In the genomic region with DNA sequence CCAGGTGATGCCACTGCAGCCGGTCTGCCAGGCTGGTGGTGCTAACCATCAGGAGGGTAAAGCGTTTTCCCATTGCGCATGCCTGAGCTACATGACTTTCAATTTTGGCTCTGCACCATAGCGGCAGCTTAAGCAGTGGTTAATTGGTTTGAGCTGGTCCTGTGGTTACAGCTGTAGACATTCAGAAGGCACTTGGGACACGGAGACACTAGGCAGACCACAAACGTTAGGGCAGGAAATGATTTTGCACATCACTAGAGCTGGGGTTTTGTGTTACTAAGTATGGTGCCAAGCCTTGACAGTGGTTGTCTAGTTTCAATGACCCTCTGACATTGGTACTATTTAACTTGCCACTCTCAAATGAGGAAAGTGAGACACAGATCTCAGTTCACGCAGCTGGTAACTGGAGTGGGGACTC, we compare ENCODE assay signal across 1 cellular context.
TF ChIP-seq lines count a peak whose summit lies in the region.

No MANE protein-coding gene starts in this region.

TF ChIP-seq in GM12878, 131 proteins besides CTCF, POLR2A, EP300 and RAD21 (continued from another document and continues in another):
- peak; percentile 73 for TF ChIP-seq CBFB (IDR thresholded peaks at IDR 0.05; ENCODE audit: low read depth)
- TF ChIP-seq JUND (IDR thresholded peaks at IDR 0.05; ENCODE audit: low read depth, low read length), result no peak
- TF ChIP-seq SIN3A (IDR thresholded peaks at IDR 0.05; ENCODE audit: low read depth, low read length), result no peak
- TF ChIP-seq RAD51 (IDR thresholded peaks at IDR 0.05), result no peak
- no peak for TF ChIP-seq STAT1 (conservative IDR thresholded peaks at IDR 0.05)
- peak; percentile 58 for TF ChIP-seq MTA2 (IDR thresholded peaks at IDR 0.05; ENCODE audit: low read depth)
- no peak for TF ChIP-seq SMARCA5 (IDR thresholded peaks at IDR 0.05)
- no peak for TF ChIP-seq RBBP5 (conservative IDR thresholded peaks at IDR 0.05)
- no peak for TF ChIP-seq EGR1 (IDR thresholded peaks at IDR 0.05; ENCODE audit: borderline replicate concordance in 1 of 2, low read depth in 2 of 2, low read length in 2 of 2)
- TF ChIP-seq RB1 (IDR thresholded peaks at IDR 0.05; ENCODE audit: borderline replicate concordance), result no peak
- TF ChIP-seq, protein P1, sequence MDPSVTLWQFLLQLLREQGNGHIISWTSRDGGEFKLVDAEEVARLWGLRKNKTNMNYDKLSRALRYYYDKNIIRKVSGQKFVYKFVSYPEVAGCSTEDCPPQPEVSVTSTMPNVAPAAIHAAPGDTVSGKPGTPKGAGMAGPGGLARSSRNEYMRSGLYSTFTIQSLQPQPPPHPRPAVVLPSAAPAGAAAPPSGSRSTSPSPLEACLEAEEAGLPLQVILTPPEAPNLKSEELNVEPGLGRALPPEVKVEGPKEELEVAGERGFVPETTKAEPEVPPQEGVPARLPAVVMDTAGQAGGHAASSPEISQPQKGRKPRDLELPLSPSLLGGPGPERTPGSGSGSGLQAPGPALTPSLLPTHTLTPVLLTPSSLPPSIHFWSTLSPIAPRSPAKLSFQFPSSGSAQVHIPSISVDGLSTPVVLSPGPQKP (IDR thresholded peaks at IDR 0.05; ENCODE audit: low read depth, low read length), result no peak
- TF ChIP-seq, protein P2, sequence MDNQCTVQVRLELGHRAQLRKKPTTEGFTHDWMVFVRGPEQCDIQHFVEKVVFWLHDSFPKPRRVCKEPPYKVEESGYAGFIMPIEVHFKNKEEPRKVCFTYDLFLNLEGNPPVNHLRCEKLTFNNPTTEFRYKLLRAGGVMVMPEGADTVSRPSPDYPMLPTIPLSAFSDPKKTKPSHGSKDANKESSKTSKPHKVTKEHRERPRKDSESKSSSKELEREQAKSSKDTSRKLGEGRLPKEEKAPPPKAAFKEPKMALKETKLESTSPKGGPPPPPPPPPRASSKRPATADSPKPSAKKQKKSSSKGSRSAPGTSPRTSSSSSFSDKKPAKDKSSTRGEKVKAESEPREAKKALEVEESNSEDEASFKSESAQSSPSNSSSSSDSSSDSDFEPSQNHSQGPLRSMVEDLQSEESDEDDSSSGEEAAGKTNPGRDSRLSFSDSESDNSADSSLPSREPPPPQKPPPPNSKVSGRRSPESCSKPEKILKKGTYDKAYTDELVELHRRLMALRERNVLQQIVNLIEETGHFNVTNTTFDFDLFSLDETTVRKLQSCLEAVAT (IDR thresholded peaks at IDR 0.05), result peak; percentile 48; the same call in 1 of the 2 replicates
- no peak for TF ChIP-seq YBX1 (IDR thresholded peaks at IDR 0.05)
- TF ChIP-seq, protein P3, sequence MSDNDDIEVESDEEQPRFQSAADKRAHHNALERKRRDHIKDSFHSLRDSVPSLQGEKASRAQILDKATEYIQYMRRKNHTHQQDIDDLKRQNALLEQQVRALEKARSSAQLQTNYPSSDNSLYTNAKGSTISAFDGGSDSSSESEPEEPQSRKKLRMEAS (IDR thresholded peaks at IDR 0.05; ENCODE audit: low read depth, low read length), result no peak
- TF ChIP-seq TARDBP (IDR thresholded peaks at IDR 0.05; ENCODE audit: borderline replicate concordance), result no peak
- TF ChIP-seq, protein P4, sequence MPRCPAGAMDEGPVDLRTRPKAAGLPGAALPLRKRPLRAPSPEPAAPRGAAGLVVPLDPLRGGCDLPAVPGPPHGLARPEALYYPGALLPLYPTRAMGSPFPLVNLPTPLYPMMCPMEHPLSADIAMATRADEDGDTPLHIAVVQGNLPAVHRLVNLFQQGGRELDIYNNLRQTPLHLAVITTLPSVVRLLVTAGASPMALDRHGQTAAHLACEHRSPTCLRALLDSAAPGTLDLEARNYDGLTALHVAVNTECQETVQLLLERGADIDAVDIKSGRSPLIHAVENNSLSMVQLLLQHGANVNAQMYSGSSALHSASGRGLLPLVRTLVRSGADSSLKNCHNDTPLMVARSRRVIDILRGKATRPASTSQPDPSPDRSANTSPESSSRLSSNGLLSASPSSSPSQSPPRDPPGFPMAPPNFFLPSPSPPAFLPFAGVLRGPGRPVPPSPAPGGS (IDR thresholded peaks at IDR 0.05; ENCODE audit: borderline replicate concordance, insufficient read depth, low read depth, low read length, poor library complexity, severe bottlenecking), result no peak
- peak; percentile 96 for TF ChIP-seq RUNX3 (IDR thresholded peaks at IDR 0.05; ENCODE audit: low read length)
- TF ChIP-seq POU2F2 (IDR thresholded peaks at IDR 0.05; ENCODE audit: borderline replicate concordance, low read depth, low read length), result peak; percentile 72; the same call in 2 of the 3 replicates
- TF ChIP-seq CHD1 (IDR thresholded peaks at IDR 0.05; ENCODE audit: low read depth, low read length), result no peak
- TF ChIP-seq, protein P5, sequence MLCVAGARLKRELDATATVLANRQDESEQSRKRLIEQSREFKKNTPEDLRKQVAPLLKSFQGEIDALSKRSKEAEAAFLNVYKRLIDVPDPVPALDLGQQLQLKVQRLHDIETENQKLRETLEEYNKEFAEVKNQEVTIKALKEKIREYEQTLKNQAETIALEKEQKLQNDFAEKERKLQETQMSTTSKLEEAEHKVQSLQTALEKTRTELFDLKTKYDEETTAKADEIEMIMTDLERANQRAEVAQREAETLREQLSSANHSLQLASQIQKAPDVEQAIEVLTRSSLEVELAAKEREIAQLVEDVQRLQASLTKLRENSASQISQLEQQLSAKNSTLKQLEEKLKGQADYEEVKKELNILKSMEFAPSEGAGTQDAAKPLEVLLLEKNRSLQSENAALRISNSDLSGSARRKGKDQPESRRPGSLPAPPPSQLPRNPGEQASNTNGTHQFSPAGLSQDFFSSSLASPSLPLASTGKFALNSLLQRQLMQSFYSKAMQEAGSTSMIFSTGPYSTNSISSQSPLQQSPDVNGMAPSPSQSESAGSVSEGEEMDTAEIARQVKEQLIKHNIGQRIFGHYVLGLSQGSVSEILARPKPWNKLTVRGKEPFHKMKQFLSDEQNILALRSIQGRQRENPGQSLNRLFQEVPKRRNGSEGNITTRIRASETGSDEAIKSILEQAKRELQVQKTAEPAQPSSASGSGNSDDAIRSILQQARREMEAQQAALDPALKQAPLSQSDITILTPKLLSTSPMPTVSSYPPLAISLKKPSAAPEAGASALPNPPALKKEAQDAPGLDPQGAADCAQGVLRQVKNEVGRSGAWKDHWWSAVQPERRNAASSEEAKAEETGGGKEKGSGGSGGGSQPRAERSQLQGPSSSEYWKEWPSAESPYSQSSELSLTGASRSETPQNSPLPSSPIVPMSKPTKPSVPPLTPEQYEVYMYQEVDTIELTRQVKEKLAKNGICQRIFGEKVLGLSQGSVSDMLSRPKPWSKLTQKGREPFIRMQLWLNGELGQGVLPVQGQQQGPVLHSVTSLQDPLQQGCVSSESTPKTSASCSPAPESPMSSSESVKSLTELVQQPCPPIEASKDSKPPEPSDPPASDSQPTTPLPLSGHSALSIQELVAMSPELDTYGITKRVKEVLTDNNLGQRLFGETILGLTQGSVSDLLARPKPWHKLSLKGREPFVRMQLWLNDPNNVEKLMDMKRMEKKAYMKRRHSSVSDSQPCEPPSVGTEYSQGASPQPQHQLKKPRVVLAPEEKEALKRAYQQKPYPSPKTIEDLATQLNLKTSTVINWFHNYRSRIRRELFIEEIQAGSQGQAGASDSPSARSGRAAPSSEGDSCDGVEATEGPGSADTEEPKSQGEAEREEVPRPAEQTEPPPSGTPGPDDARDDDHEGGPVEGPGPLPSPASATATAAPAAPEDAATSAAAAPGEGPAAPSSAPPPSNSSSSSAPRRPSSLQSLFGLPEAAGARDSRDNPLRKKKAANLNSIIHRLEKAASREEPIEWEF (IDR thresholded peaks at IDR 0.05; ENCODE audit: insufficient replicate concordance, low read depth, low read length), result no peak
- no peak for TF ChIP-seq ZNF217 (IDR thresholded peaks at IDR 0.05)
- TF ChIP-seq, protein P6, sequence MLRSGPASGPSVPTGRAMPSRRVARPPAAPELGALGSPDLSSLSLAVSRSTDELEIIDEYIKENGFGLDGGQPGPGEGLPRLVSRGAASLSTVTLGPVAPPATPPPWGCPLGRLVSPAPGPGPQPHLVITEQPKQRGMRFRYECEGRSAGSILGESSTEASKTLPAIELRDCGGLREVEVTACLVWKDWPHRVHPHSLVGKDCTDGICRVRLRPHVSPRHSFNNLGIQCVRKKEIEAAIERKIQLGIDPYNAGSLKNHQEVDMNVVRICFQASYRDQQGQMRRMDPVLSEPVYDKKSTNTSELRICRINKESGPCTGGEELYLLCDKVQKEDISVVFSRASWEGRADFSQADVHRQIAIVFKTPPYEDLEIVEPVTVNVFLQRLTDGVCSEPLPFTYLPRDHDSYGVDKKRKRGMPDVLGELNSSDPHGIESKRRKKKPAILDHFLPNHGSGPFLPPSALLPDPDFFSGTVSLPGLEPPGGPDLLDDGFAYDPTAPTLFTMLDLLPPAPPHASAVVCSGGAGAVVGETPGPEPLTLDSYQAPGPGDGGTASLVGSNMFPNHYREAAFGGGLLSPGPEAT (IDR thresholded peaks at IDR 0.05; ENCODE audit: low read depth), result no peak
- TF ChIP-seq MTA3 (IDR thresholded peaks at IDR 0.05; ENCODE audit: borderline replicate concordance, low read length), result peak; percentile 69; the same call in 1 of the 2 replicates
- TF ChIP-seq GATAD2B (conservative IDR thresholded peaks at IDR 0.05; ENCODE audit: low read depth), result no peak
- TF ChIP-seq SUZ12 (IDR thresholded peaks at IDR 0.05; ENCODE audit: unreplicated experiment), result no peak
- TF ChIP-seq, protein P7, sequence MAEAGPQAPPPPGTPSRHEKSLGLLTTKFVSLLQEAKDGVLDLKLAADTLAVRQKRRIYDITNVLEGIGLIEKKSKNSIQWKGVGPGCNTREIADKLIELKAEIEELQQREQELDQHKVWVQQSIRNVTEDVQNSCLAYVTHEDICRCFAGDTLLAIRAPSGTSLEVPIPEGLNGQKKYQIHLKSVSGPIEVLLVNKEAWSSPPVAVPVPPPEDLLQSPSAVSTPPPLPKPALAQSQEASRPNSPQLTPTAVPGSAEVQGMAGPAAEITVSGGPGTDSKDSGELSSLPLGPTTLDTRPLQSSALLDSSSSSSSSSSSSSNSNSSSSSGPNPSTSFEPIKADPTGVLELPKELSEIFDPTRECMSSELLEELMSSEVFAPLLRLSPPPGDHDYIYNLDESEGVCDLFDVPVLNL (IDR thresholded peaks at IDR 0.05; ENCODE audit: low read depth, low read length), result no peak
- TF ChIP-seq, protein P8, sequence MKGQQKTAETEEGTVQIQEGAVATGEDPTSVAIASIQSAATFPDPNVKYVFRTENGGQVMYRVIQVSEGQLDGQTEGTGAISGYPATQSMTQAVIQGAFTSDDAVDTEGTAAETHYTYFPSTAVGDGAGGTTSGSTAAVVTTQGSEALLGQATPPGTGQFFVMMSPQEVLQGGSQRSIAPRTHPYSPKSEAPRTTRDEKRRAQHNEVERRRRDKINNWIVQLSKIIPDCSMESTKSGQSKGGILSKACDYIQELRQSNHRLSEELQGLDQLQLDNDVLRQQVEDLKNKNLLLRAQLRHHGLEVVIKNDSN (IDR thresholded peaks at IDR 0.05; ENCODE audit: borderline replicate concordance, extremely low read length, insufficient read depth, low read depth, low read length), result no peak
- no peak for TF ChIP-seq HDGF (IDR thresholded peaks at IDR 0.05)
- peak; percentile 72 for TF ChIP-seq NR2F1 (conservative IDR thresholded peaks at IDR 0.05)
- TF ChIP-seq BHLHE40 (IDR thresholded peaks at IDR 0.05; ENCODE audit: borderline replicate concordance in 1 of 2, low read depth in 2 of 2, low read length in 1 of 2), result 0 out of 4 replicates have a peak, but pooled peaks of 1 of the 2 experiments have one; percentile 18
- TF ChIP-seq GABPA (IDR thresholded peaks at IDR 0.05; ENCODE audit: low read depth), result no peak
- TF ChIP-seq MEF2A (IDR thresholded peaks at IDR 0.05; ENCODE audit: insufficient read depth, low read depth, low read length), result peak; percentile 65; the same call in 1 of the 2 replicates
- peak; percentile 53; the same call in 1 of the 2 replicates for TF ChIP-seq IRF4 (IDR thresholded peaks at IDR 0.05; ENCODE audit: low read depth, low read length)
- TF ChIP-seq SMAD1 (IDR thresholded peaks at IDR 0.05; ENCODE audit: low read depth, partially characterized antibody), result no peak
- no peak for TF ChIP-seq FOS (IDR thresholded peaks at IDR 0.05; ENCODE audit: borderline replicate concordance, extremely low read depth, insufficient read length)
- TF ChIP-seq, protein P9, sequence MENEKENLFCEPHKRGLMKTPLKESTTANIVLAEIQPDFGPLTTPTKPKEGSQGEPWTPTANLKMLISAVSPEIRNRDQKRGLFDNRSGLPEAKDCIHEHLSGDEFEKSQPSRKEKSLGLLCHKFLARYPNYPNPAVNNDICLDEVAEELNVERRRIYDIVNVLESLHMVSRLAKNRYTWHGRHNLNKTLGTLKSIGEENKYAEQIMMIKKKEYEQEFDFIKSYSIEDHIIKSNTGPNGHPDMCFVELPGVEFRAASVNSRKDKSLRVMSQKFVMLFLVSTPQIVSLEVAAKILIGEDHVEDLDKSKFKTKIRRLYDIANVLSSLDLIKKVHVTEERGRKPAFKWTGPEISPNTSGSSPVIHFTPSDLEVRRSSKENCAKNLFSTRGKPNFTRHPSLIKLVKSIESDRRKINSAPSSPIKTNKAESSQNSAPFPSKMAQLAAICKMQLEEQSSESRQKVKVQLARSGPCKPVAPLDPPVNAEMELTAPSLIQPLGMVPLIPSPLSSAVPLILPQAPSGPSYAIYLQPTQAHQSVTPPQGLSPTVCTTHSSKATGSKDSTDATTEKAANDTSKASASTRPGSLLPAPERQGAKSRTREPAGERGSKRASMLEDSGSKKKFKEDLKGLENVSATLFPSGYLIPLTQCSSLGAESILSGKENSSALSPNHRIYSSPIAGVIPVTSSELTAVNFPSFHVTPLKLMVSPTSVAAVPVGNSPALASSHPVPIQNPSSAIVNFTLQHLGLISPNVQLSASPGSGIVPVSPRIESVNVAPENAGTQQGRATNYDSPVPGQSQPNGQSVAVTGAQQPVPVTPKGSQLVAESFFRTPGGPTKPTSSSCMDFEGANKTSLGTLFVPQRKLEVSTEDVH (IDR thresholded peaks at IDR 0.05; ENCODE audit: low read depth, partially characterized antibody), result no peak
- TF ChIP-seq STAT3 (IDR thresholded peaks at IDR 0.05; ENCODE audit: low read depth, low read length), result no peak
- TF ChIP-seq EED (IDR thresholded peaks at IDR 0.05; ENCODE audit: low read depth), result 0 out of 2 replicates have a peak, but pooled peaks have one; percentile 11
- TF ChIP-seq CHD2 (IDR thresholded peaks at IDR 0.05; ENCODE audit: borderline replicate concordance, low read depth, low read length), result no peak
- no peak for TF ChIP-seq SREBF2 (IDR thresholded peaks at IDR 0.05; ENCODE audit: low read length)
- TF ChIP-seq NR2C2 (IDR thresholded peaks at IDR 0.05; ENCODE audit: borderline replicate concordance, control insufficient read depth, insufficient read length, low read depth), result no peak
